In the genomic region with DNA sequence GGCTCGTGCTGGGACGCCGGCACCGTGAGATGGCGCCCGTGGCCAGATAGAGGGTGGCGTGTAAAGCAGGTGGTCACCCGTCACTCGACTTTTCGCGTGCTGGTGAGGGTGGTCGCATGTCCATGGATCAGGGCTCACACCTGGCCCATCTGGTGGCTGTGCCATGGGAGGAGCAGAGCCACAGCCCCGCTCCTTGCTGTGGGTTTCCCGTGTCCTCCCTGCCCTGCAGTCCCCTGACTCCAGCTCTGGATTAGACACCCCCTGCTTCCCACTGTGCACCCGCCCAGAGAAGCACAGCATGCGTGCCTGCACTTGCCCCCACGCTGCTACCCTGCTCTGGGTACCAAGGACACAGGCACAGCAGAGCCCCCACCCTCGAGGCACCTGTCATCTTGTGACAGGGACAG, we compare ENCODE assay signal across 16 cellular contexts. TPM values are rescaled to one million over a fixed set of nuclear protein-coding genes. Genes with fewer than 3 reads are reported as not detected.
A peak's percentile ranks its signal among the peaks of the same experiment; 100 is the strongest.
DNase-seq lines count a peak whose midpoint lies in the region; ATAC-seq, FAIRE-seq and TF ChIP-seq lines count a peak whose summit lies in the region.
"Had no signal": no experiment of that assay in that cellular context is flagged by ENCODE, and none has a peak within 500 bp of the region (broad histone marks: within the 10 kb centered on the region; RNA-seq: fewer than 3 reads in every experiment).

No MANE protein-coding gene starts in this region.

- TF ChIP-seq POLR2A in HCT116 (IDR thresholded peaks at IDR 0.05; ENCODE audit: borderline replicate concordance, extremely low read depth, insufficient read depth, insufficient read length): peak; percentile 32
- no peak for TF ChIP-seq POLR2A in GM12878 (IDR thresholded peaks at IDR 0.05; ENCODE audit: low read depth, low read length)

- peak overlapping the region; percentile 97 for H3K9ac ChIP-seq in HCT116 (ENCODE audit: low read length)
- no peak overlapping the region for H3K9ac ChIP-seq in GM12878 (ENCODE audit: control insufficient read depth, insufficient read depth, low read length)
- peak overlapping the region; percentile 50 for H3K9ac ChIP-seq in neuronal stem cell (ENCODE audit: low read depth, low read length, poor library complexity)
- H3K9ac ChIP-seq: KMS-11 had no signal

- peak overlapping the region; percentile 21 for H3K14ac ChIP-seq in neuronal stem cell (ENCODE audit: low read length)

- TF ChIP-seq RAD21 in HCT116 (IDR thresholded peaks at IDR 0.05; ENCODE audit: low read depth) (no peak), GM12878 (IDR thresholded peaks at IDR 0.05; ENCODE audit: insufficient read depth, low read depth, low read length) (no peak)

- H3K4me3 Mint-ChIP-seq in CD4-positive, alpha-beta memory T cell: peak overlapping the region in 5 of 8 donors; percentile 25 to 82 (median 67)

- TF ChIP-seq CTCF in HCT116 (IDR thresholded peaks at IDR 0.05 in 2 of 3, conservative IDR thresholded peaks at IDR 0.05 in 1 of 3; ENCODE audit: borderline replicate concordance in 1 of 3, insufficient read depth in 1 of 3, low read depth in 2 of 3, low read length in 2 of 3) (no peak), GM12878 (IDR thresholded peaks at IDR 0.05 in 2 of 3, conservative IDR thresholded peaks at IDR 0.05 in 1 of 3; ENCODE audit: control insufficient read depth in 2 of 3, extremely low read depth in 1 of 3, insufficient read depth in 1 of 3, low read depth in 3 of 3, low read length in 3 of 3) (no peak), A673 (conservative IDR thresholded peaks at IDR 0.05; ENCODE audit: low read depth, low read length) (no peak)

- no peak overlapping the region for H3K18ac ChIP-seq in neuronal stem cell (ENCODE audit: low read length)

- H3K4me2 ChIP-seq in HCT116 (ENCODE audit: low read length) (peak overlapping the region; percentile 99), GM12878 (ENCODE audit: control insufficient read depth, insufficient read depth) (peak overlapping the region; percentile 22; the same call in 1 of the 2 replicates), neuronal stem cell (ENCODE audit: insufficient read depth, low read length, poor library complexity, severe bottlenecking) (no peak overlapping the region)

- ATAC-seq in HCT116 (no peak), GM12878 (no peak)

- WGBS in GM12878 (ENCODE audit: insufficient coverage, insufficient replicate concordance, low lambda C conversion rate, missing lambda C conversion rate): 87% methylated on average over 18 of the region's 18 CpGs
- no CpG with 5 or more reads among the region's 18 CpGs for WGBS in neuronal stem cell (ENCODE audit: extremely low coverage in 2 of 2, insufficient read length in 2 of 2, insufficient replicate concordance in 1 of 2), 2 donors

- H4K8ac ChIP-seq in neuronal stem cell (ENCODE audit: low read depth, low read length): no peak overlapping the region

- RAD21 ChIA-PET in HCT116 (lab: Charles Lee; ENCODE audit: low non-redundant PET in 1 of 2, low total read pairs in 2 of 2, uncharacterized antibody in 2 of 2, unreplicated experiment in 2 of 2): interaction anchor here in 1 of 2 experiments (1.5 kb wide), 1 partner anchor 31 kb away, joined by 6 read pairs; no protein-coding TSS in a partner anchor
- RAD21 ChIA-PET in GM12878 (lab: Charles Lee; ENCODE audit: unreplicated experiment): interaction anchor here (1.0 to 4.4 kb wide), 4 partner anchors 24 to 152 kb away, joined by 4 to 28 read pairs (median 8); partner anchors contain the start of gene NACC2

- no peak overlapping the region for H2BK5ac ChIP-seq in neuronal stem cell (ENCODE audit: low read length)

- peak overlapping the region; percentile 63 for H2AK5ac ChIP-seq in neuronal stem cell (ENCODE audit: low read depth, low read length)

- no peak overlapping the region for H4K91ac ChIP-seq in neuronal stem cell (ENCODE audit: low read depth, low read length, poor library complexity)

- H3K27ac ChIP-seq in CD4-positive, alpha-beta memory T cell (ENCODE audit: low read depth, low read length): no peak overlapping the region
- peak overlapping the region; percentile 100 for H3K27ac ChIP-seq in HCT116 (ENCODE audit: low read depth, low read length)
- H3K27ac ChIP-seq in GM12878 (ENCODE audit: control insufficient read depth, insufficient read depth): no peak overlapping the region
- no peak overlapping the region for H3K27ac ChIP-seq in neuronal stem cell (replicated peaks; ENCODE audit: low read length)
- no peak overlapping the region for H3K27ac ChIP-seq in A673 (ENCODE audit: low read depth, low read length, poor library complexity, severe bottlenecking)
- H3K27ac ChIP-seq: KMS-11 had no signal

- H3K4me1 ChIP-seq in CD4-positive, alpha-beta memory T cell (ENCODE audit: insufficient read depth, low read length): peaks cover 28% of the 10 kb centered on the region
- peaks cover 17 to 32% of the 10 kb centered on the region in 2 experiments for H3K4me1 ChIP-seq in HCT116 (ENCODE audit: control insufficient read depth in 1 of 2, insufficient read depth in 2 of 2, low read length in 2 of 2)
- peaks cover 5% of the 10 kb centered on the region for H3K4me1 ChIP-seq in GM12878 (ENCODE audit: control insufficient read depth, insufficient read depth, low read length)
- peaks cover 8 to 15% of the 10 kb centered on the region in 2 donors for H3K4me1 ChIP-seq in neuronal stem cell (ENCODE audit: control insufficient read depth in 2 of 2, insufficient read depth in 1 of 2, low read depth in 1 of 2, low read length in 2 of 2)
- H3K4me1 ChIP-seq in A673 (ENCODE audit: insufficient read depth, low read length, poor library complexity, severe bottlenecking): peaks cover 27% of the 10 kb centered on the region

- peak overlapping the region in 3 of 7 donors; percentile 8 to 75 (median 52) for H3K27ac Mint-ChIP-seq in CD4-positive, alpha-beta memory T cell

- H2BK12ac ChIP-seq in neuronal stem cell (ENCODE audit: low read length): peak overlapping the region; percentile 58

- no peak overlapping the region for H3K4me3 ChIP-seq in CD4-positive, alpha-beta memory T cell (ENCODE audit: low read length in 2 of 2)
- H3K4me3 ChIP-seq in HCT116 (replicated peaks in 1 of 2; ENCODE audit: low read depth in 1 of 2, low read length in 2 of 2): peak overlapping the region in 1 of 2 experiments; percentile 87; a peak in 1 of 4 replicates
- H3K4me3 ChIP-seq in GM12878: no peak overlapping the region
- H3K4me3 ChIP-seq in neuronal stem cell (ENCODE audit: low read length in 2 of 2): peak overlapping the region in 1 of 2 donors; percentile 11
- no peak overlapping the region for H3K4me3 ChIP-seq in A673 (ENCODE audit: low read depth, low read length, poor library complexity, severe bottlenecking)

- H3K27me3 ChIP-seq in CD4-positive, alpha-beta memory T cell (ENCODE audit: insufficient read depth, low read length): no peaks in the 10 kb centered on the region
- H3K27me3 ChIP-seq in HCT116 (ENCODE audit: insufficient read depth, low read length) (no peaks in the 10 kb centered on the region), GM12878 (replicated peaks in 1 of 2; ENCODE audit: control insufficient read depth in 2 of 2, insufficient read depth in 2 of 2, low read length in 1 of 2) (no peaks in the 10 kb centered on the region; a peak in 1 of 4 replicates), neuronal stem cell (ENCODE audit: control insufficient read depth in 3 of 3, insufficient read depth in 3 of 3, low read depth in 1 of 3, low read length in 3 of 3) (peaks cover 0 to 12% (median 3%) of the 10 kb centered on the region in 3 experiments), A673 (replicated peaks; ENCODE audit: insufficient read depth, low read depth, low read length, poor library complexity) (no peaks in the 10 kb centered on the region)

- H3K79me1 ChIP-seq in neuronal stem cell (ENCODE audit: low read depth, low read length): peaks cover 20% of the 10 kb centered on the region

- H2BK120ac ChIP-seq in neuronal stem cell (ENCODE audit: low read depth, low read length): no peak overlapping the region

- H3K36me3 ChIP-seq in CD4-positive, alpha-beta memory T cell (ENCODE audit: insufficient read depth, low read length): peaks cover 7% of the 10 kb centered on the region
- no peaks in the 10 kb centered on the region for H3K36me3 ChIP-seq in HCT116 (ENCODE audit: control insufficient read depth in 1 of 2, insufficient read depth in 2 of 2, low read length in 2 of 2)
- peaks cover 0 to 3% of the 10 kb centered on the region in 2 experiments; a peak in 2 of 4 replicates for H3K36me3 ChIP-seq in GM12878 (ENCODE audit: control insufficient read depth in 2 of 2, insufficient read depth in 2 of 2, low read length in 1 of 2)
- H3K36me3 ChIP-seq in neuronal stem cell (replicated peaks in 1 of 2; ENCODE audit: control insufficient read depth in 2 of 2, insufficient read depth in 2 of 2, low read length in 2 of 2): peaks cover 8 to 13% of the 10 kb centered on the region in 2 donors
- H3K36me3 ChIP-seq in A673 (ENCODE audit: insufficient read depth, low read length, poor library complexity, severe bottlenecking): peaks cover 15% of the 10 kb centered on the region
- H3K36me3 ChIP-seq: transverse colon had no signal

- no peak overlapping the region for H2BK15ac ChIP-seq in neuronal stem cell (ENCODE audit: low read length)

- peaks cover 0 to 15% (median 3%) of the 10 kb centered on the region in 4 donors for H3K4me1 Mint-ChIP-seq in CD4-positive, alpha-beta memory T cell

- H3K4ac ChIP-seq in neuronal stem cell (ENCODE audit: low read length): no peak overlapping the region

- FAIRE-seq in GM12878 (lab: Jason Lieb, UNC): no peak

- H3K23ac ChIP-seq in neuronal stem cell (ENCODE audit: low read depth, low read length, poor library complexity): peak overlapping the region; percentile 89

- CTCF ChIA-PET in CD4-positive, alpha-beta memory T cell (lab: Charles Lee; ENCODE audit: partially characterized antibody): interaction anchor here (0.5 to 5.7 kb wide), 6 partner anchors 10 to 514 kb away, joined by 3 to 75 read pairs (median 12); no protein-coding TSS in a partner anchor
- CTCF ChIA-PET in HCT116 (lab: Charles Lee) (interaction anchor here (1.3 to 5.9 kb wide), 3 partner anchors 27 to 152 kb away, joined by 5 to 40 read pairs (median 30); no protein-coding TSS in a partner anchor), GM12878 (lab: Yijun Ruan, JAX) (interaction anchor here (1.5 to 6.2 kb wide), 3 partner anchors 30 to 256 kb away, joined by 5 to 59 read pairs (median 46); no protein-coding TSS in a partner anchor), A673 (lab: Charles Lee) (no interaction called here)

- BruUV-seq in HCT116 (replicated peaks; lab: Mats Ljungman, UMichigan) (no TSS peak), GM12878 (replicated peaks; lab: Mats Ljungman, UMichigan) (no TSS peak), A673 (replicated peaks; lab: Mats Ljungman, UMichigan) (no TSS peak)

- H2AFZ ChIP-seq in HCT116 (ENCODE audit: low read depth, low read length, poor library complexity, severe bottlenecking) (no peak overlapping the region), GM12878 (ENCODE audit: control insufficient read depth, low read depth, low read length) (no peak overlapping the region), neuronal stem cell (ENCODE audit: low read length) (no peak overlapping the region)

- no peaks in the 10 kb centered on the region for H3K9me2 ChIP-seq in HCT116 (ENCODE audit: insufficient read depth)

- POLR2A ChIA-PET in CD4-positive, alpha-beta memory T cell (lab: Charles Lee; ENCODE audit: partially characterized antibody): interaction anchor here (1.0 to 5.8 kb wide), 3 partner anchors 13 to 141 kb away, joined by 3 to 67 read pairs (median 58); partner anchors contain the start of gene NACC2
- POLR2A ChIA-PET in HCT116 (lab: Charles Lee) (no interaction called here), GM12878 (lab: Charles Lee) (interaction anchor here (0.9 to 1.1 kb wide), 2 partner anchors 9 to 13 kb away, joined by 3 to 4 read pairs; no protein-coding TSS in a partner anchor), A673 (lab: Charles Lee; ENCODE audit: low non-redundant PET) (no interaction called here)

- peak in 1 of 5 donors; percentile 36 for DNase-seq in CD4-positive, alpha-beta memory T cell
- no peak for DNase-seq in HCT116 (ENCODE audit: low read depth, low spot score)
- DNase-seq in GM12878 (ENCODE audit: low read depth, low spot score): no peak
- no peak for DNase-seq in neuronal stem cell (ENCODE audit: low spot score)
- no peak for DNase-seq in stimulated activated CD4-positive, alpha-beta T cell treated with anti-CD3 and anti-CD28 coated beads, Interleukin-4, amount 100 ng/mL, for 1 hour
- no peak for DNase-seq in A673 (ENCODE audit: low spot score)
- DNase-seq in COLO829 (ENCODE audit: low spot score): no peak
- DNase-seq: activated CD8-positive, alpha-beta memory T cell treated with anti-CD3 and anti-CD28 coated beads, Interleukin-2, amount 50 U/mL, for 48 hours; effector memory CD4-positive, alpha-beta T cell; hypothalamus; kidney glomerular epithelial cell; midbrain; NCI-H2171; NCI-H82 had no signal

- H3K9me3 Mint-ChIP-seq in CD4-positive, alpha-beta memory T cell: no peaks in the 10 kb centered on the region

- peaks cover 2 to 3% of the 10 kb centered on the region in 2 donors for H3K27me3 Mint-ChIP-seq in CD4-positive, alpha-beta memory T cell

- no peaks in the 10 kb centered on the region for H3K9me3 ChIP-seq in CD4-positive, alpha-beta memory T cell (ENCODE audit: control insufficient read depth in 1 of 2, low read length in 2 of 2)
- H3K9me3 ChIP-seq in HCT116 (ENCODE audit: control insufficient read depth in 1 of 2, insufficient read depth in 1 of 2, low read depth in 1 of 2, low read length in 2 of 2) (no peaks in the 10 kb centered on the region), GM12878 (replicated peaks; ENCODE audit: control insufficient read depth, insufficient read depth, low read length) (no peaks in the 10 kb centered on the region), neuronal stem cell (replicated peaks in 1 of 2; ENCODE audit: control insufficient read depth in 2 of 2, insufficient read depth in 1 of 2, low read depth in 1 of 2, low read length in 2 of 2) (no peaks in the 10 kb centered on the region), A673 (ENCODE audit: low read depth, low read length, poor library complexity, severe bottlenecking) (no peaks in the 10 kb centered on the region)
- H3K9me3 ChIP-seq: transverse colon had no signal

- H3K36me3 Mint-ChIP-seq in CD4-positive, alpha-beta memory T cell: peaks cover 0 to 1% of the 10 kb centered on the region in 2 donors

- H3K79me2 ChIP-seq in HCT116 (ENCODE audit: insufficient read depth, low read length): peaks cover 25% of the 10 kb centered on the region; the same call in 1 of the 2 replicates
- peaks cover 31% of the 10 kb centered on the region for H3K79me2 ChIP-seq in GM12878 (ENCODE audit: control insufficient read depth, insufficient read depth, low read length)

- in situ Hi-C loops in GM12878 (cut with MboI): loop anchor here (5.0 kb wide), 2 partner anchors 158 to 253 kb away; partner anchors contain the start of gene UBAC1

- H4K20me1 ChIP-seq in HCT116 (ENCODE audit: insufficient read depth) (no peaks in the 10 kb centered on the region), GM12878 (ENCODE audit: control insufficient read depth, insufficient read depth) (no peaks in the 10 kb centered on the region)

- SMC1A ChIA-PET in GM12878 (lab: Charles Lee; ENCODE audit: uncharacterized antibody, unreplicated experiment): interaction anchor here (0.5 to 2.4 kb wide), 3 partner anchors 30 to 426 kb away, joined by 3 to 15 read pairs (median 5); partner anchors contain the start of gene NOTCH1

- TF ChIP-seq EP300 in GM12878 (IDR thresholded peaks at IDR 0.05; ENCODE audit: borderline replicate concordance in 1 of 2, control insufficient read depth in 1 of 2, low read depth in 2 of 2, low read length in 2 of 2): no peak

- intact Hi-C loops in CD4-positive, alpha-beta memory T cell (cut with micrococcal nuclease): no loop called here
- intact Hi-C loops in HCT116 (cut with micrococcal nuclease) (loop anchor here (5.0 kb wide), 1 partner anchor 518 kb away; no protein-coding TSS in a partner anchor), GM12878 (cut with micrococcal nuclease; ENCODE audit: unreplicated experiment) (loop anchor here (10.0 kb wide), 1 partner anchor 516 kb away; no protein-coding TSS in a partner anchor), A673 (cut with micrococcal nuclease; ENCODE audit: unreplicated experiment) (loop anchor here (10.0 kb wide), 1 partner anchor 326 kb away; no protein-coding TSS in a partner anchor)

RNA-seq across cellular contexts. Expression of gene TMEM250, which starts 1.8 kb away (rescaled TPM):
- 10 to 100 TPM; 52.1 to 55.8 TPM for total RNA-seq in CD4-positive, alpha-beta memory T cell
- 10 to 100 TPM; 46.7 to 67.3 TPM for polyA plus RNA-seq in CD4-positive, alpha-beta memory T cell
- total RNA-seq in HCT116 (2021; ENCODE audit: unreplicated experiment): 37.5 TPM
- 22.1 and 22.3 TPM in 2 replicates for polyA plus RNA-seq in HCT116 (2012)
- 19.1 and 19.6 TPM in 2 replicates for total RNA-seq in GM12878 (2013; cell fraction: nucleolus; rRNA removed)
- total RNA-seq in GM12878 (2014; rRNA removed): 30.1 and 39.9 TPM in 2 replicates
- 8.5 and 10.4 TPM in 2 replicates for total RNA-seq in GM12878 (2014; rRNA removed; fragmentation: Illumina TruSeq; extraction: Trizol)
- 33.4 and 38.4 TPM in 2 replicates for total RNA-seq in GM12878 (2021)
- 3.5 TPM for polyA plus RNA-seq in GM12878 (2011; ENCODE audit: low read depth)
- 3.5 and 6.2 TPM in 2 replicates for polyA plus RNA-seq in GM12878 (2011; rRNA removed)
- 9.3 and 16.0 TPM in 2 replicates for polyA plus RNA-seq in GM12878 (2011; cell fraction: cytosol; rRNA removed)
- 22.4 and 27.6 TPM in 2 replicates for polyA plus RNA-seq in GM12878 (2011; cell fraction: nucleus; rRNA removed)
- 9.7 and 11.4 TPM in 2 replicates for polyA plus RNA-seq in GM12878 (2012)
- 2.6 and 6.7 TPM in 2 replicates for polyA plus RNA-seq in GM12878 (2014; fragmentation: Illumina TruSeq; extraction: Trizol)
- 1 to 10 TPM in 1 of 2 experiments, under 1 TPM in 1; 0.39 to 1.2 TPM for polyA plus RNA-seq in GM12878 (2014; fragmentation: Nextera tagmentation; extraction: Ambion mirVana)
- 25.4 and 27.5 TPM in 2 replicates for polyA plus RNA-seq in GM12878 (2014; rRNA removed)
- 10 to 100 TPM in 1 of 2 experiments, 1 to 10 TPM in 1; 6.2 to 16.6 TPM for polyA plus RNA-seq in GM12878 (2016; fragmentation: Nextera tagmentation; extraction: Ambion mirVana)
- 5.5 and 13.3 TPM in 2 replicates for polyA minus RNA-seq in GM12878 (2011; rRNA and poly(A)+ RNA removed)
- polyA minus RNA-seq in GM12878 (2011; cell fraction: cytosol; rRNA and poly(A)+ RNA removed): 7.3 and 8.3 TPM in 2 replicates
- 12.8 and 25.1 TPM in 2 replicates for polyA minus RNA-seq in GM12878 (2011; cell fraction: nucleus; rRNA and poly(A)+ RNA removed)
- 23.6 TPM for polyA plus RNA-seq in neuronal stem cell (2013, experiment 1 of 2)
- 22.7 TPM for polyA plus RNA-seq in neuronal stem cell (2013, experiment 2 of 2)
- 44.7 and 48.4 TPM in 2 replicates for total RNA-seq in A673 (2021)

RNA-seq across cellular contexts. Expression of gene NACC2, which starts 25.4 kb away (rescaled TPM):
- 10 to 100 TPM; 11.5 to 12.2 TPM for total RNA-seq in CD4-positive, alpha-beta memory T cell
- 1 to 10 TPM in 1 of 2 donors, under 1 TPM in 1; 0.58 to 2.6 TPM for polyA plus RNA-seq in CD4-positive, alpha-beta memory T cell
- 27.8 TPM for total RNA-seq in HCT116 (2021; ENCODE audit: unreplicated experiment)
- polyA plus RNA-seq in HCT116 (2012): 11.2 and 11.3 TPM in 2 replicates
- 11.9 and 13.5 TPM in 2 replicates for total RNA-seq in GM12878 (2013; cell fraction: nucleolus; rRNA removed)
- total RNA-seq in GM12878 (2014; rRNA removed): 7.9 and 9.1 TPM in 2 replicates
- total RNA-seq in GM12878 (2014; rRNA removed; fragmentation: Illumina TruSeq; extraction: Trizol): 3.5 and 3.8 TPM in 2 replicates
- 14.2 and 14.7 TPM in 2 replicates for total RNA-seq in GM12878 (2021)
- polyA plus RNA-seq in GM12878 (2011; ENCODE audit: low read depth): 1.1 TPM
- polyA plus RNA-seq in GM12878 (2011; rRNA removed): 3.5 and 5.4 TPM in 2 replicates
- polyA plus RNA-seq in GM12878 (2011; cell fraction: cytosol; rRNA removed): 7.9 and 9.6 TPM in 2 replicates
- polyA plus RNA-seq in GM12878 (2011; cell fraction: nucleus; rRNA removed): 15.3 and 20.7 TPM in 2 replicates
- polyA plus RNA-seq in GM12878 (2012): 3.8 and 4.4 TPM in 2 replicates
- 2.0 and 3.1 TPM in 2 replicates for polyA plus RNA-seq in GM12878 (2014; fragmentation: Illumina TruSeq; extraction: Trizol)
- 1 to 10 TPM in 1 of 2 experiments, under 1 TPM in 1; 0.66 to 1.0 TPM for polyA plus RNA-seq in GM12878 (2014; fragmentation: Nextera tagmentation; extraction: Ambion mirVana)
- 7.5 and 9.4 TPM in 2 replicates for polyA plus RNA-seq in GM12878 (2014; rRNA removed)
- 1 to 10 TPM; 2.7 to 2.9 TPM for polyA plus RNA-seq in GM12878 (2016; fragmentation: Nextera tagmentation; extraction: Ambion mirVana)
- 11.8 and 12.6 TPM in 2 replicates for polyA minus RNA-seq in GM12878 (2011; rRNA and poly(A)+ RNA removed)
- polyA minus RNA-seq in GM12878 (2011; cell fraction: cytosol; rRNA and poly(A)+ RNA removed): 7.3 and 9.0 TPM in 2 replicates
- 3.5 and 7.1 TPM in 2 replicates for polyA minus RNA-seq in GM12878 (2011; cell fraction: nucleus; rRNA and poly(A)+ RNA removed)
- polyA plus RNA-seq in neuronal stem cell (2013, experiment 1 of 2): 4.9 TPM
- 5.0 TPM for polyA plus RNA-seq in neuronal stem cell (2013, experiment 2 of 2)
- 19.5 and 22.7 TPM in 2 replicates for total RNA-seq in A673 (2021)

Comparison
In these comparisons a context has a peak if more than half of its experiments do, and no peak if none do; other contexts are left out.
1. POLR2A ChIA-PET loops: an anchor here in CD4-positive, alpha-beta memory T cell (1.0 to 5.8 kb wide) and GM12878 (0.9 to 1.1 kb wide); none called in HCT116 and A673.